In genomic region chr1:23930270-23930669, GRCh38 we compare ENCODE assay signal across 33 cellular contexts. TPM values are rescaled to one million over a fixed set of nuclear protein-coding genes. Genes with fewer than 3 reads are reported as not detected.
DNase-seq lines count a peak whose midpoint lies in the region; ATAC-seq, FAIRE-seq and TF ChIP-seq lines count a peak whose summit lies in the region.
"Had no signal": no experiment of that assay in that cellular context is flagged by ENCODE, and none has a peak within 500 bp of the region (broad histone marks: within the 10 kb centered on the region; RNA-seq: fewer than 3 reads in every experiment).

No MANE protein-coding gene starts in this region.

- peaks cover 24% of the 10 kb centered on the region for H3F3A ChIP-seq in GM23248 (ENCODE audit: insufficient read depth)

- no peak for TF ChIP-seq CTCF in RWPE2 (IDR thresholded peaks at IDR 0.05; ENCODE audit: poor library complexity, severe bottlenecking)
- no peak for TF ChIP-seq CTCF in hepatocyte (IDR thresholded peaks at IDR 0.05; ENCODE audit: poor library complexity)
- TF ChIP-seq CTCF in thyroid gland (IDR thresholded peaks at IDR 0.05), result no peak

- H2AFZ ChIP-seq in GM23248, result peak overlapping the region; percentile 87
- H2AFZ ChIP-seq in hepatocyte, result no peak overlapping the region

- ATAC-seq in RWPE2 (ENCODE audit: low read depth) (no peak), HG03039 (IDR thresholded peaks at IDR 0.05; ENCODE audit: unreplicated experiment) (no peak)
- ATAC-seq: activated naive CD8-positive, alpha-beta T cell treated with anti-CD3 and anti-CD28 coated beads, Interleukin-2, amount 50 U/mL, for 24 hours; activated T-cell treated with anti-CD3 and anti-CD28 coated beads, Interleukin-2, amount 50 U/mL, for 4 hours; T-cell had no signal

- H3K9me3 ChIP-seq in GM23248 (ENCODE audit: low read depth) (no peaks in the 10 kb centered on the region), RWPE2 (ENCODE audit: severe bottlenecking) (no peaks in the 10 kb centered on the region), hepatocyte (ENCODE audit: low read depth) (no peaks in the 10 kb centered on the region), thyroid gland (no peaks in the 10 kb centered on the region), small intestine (ENCODE audit: control insufficient read depth, low read depth) (no peaks in the 10 kb centered on the region)
- H3K9me3 ChIP-seq: Caco-2, right atrium auricular region, spleen, stomach, transverse colon had no signal

- 81 to 83% methylated on average over 5 of the region's 5 CpGs for WGBS in GM23248 (ENCODE audit: low coverage in 1 of 2, low lambda C conversion rate in 2 of 2, missing lambda C conversion rate in 2 of 2), 2 experiments
- 85% methylated on average over 5 of the region's 5 CpGs for WGBS in hepatocyte (ENCODE audit: low lambda C conversion rate, missing lambda C conversion rate)
- WGBS in thyroid gland, 2 donors, result 82 to 86% methylated on average over 5 of the region's 5 CpGs
- WGBS in small intestine, 3 donors, result 78 to 85% (median 85%) methylated on average over 5 of the region's 5 CpGs

- no peaks in the 10 kb centered on the region for H3K79me2 ChIP-seq in GM23248 (ENCODE audit: insufficient read depth)
- no peaks in the 10 kb centered on the region for H3K79me2 ChIP-seq in hepatocyte

- peak; percentile 33 for DNase-seq in GM23248
- no peak for DNase-seq in RWPE2 (ENCODE audit: low spot score)
- DNase-seq in hepatocyte (ENCODE audit: low spot score), result no peak
- DNase-seq in thyroid gland, result no peak
- no peak for DNase-seq in activated CD4-positive, alpha-beta T cell treated with anti-CD3 and anti-CD28 coated beads, Interleukin-2, amount 50 U/mL, for 4 hours
- no peak for DNase-seq in small intestine
- DNase-seq in MV-4-11 (lab: John Stamatoyannopoulos, UW), result no peak
- DNase-seq: activated CD4-positive, alpha-beta T cell treated with anti-CD3 and anti-CD28 coated beads, Interleukin-2, amount 50 U/mL, for 1 hour; activated naive CD4-positive, alpha-beta T cell; activated naive CD8-positive, alpha-beta T cell treated with anti-CD3 and anti-CD28 coated beads, Interleukin-2, amount 50 U/mL, for 24 hours; activated T-cell treated with anti-CD3 and anti-CD28 coated beads, Interleukin-2, amount 50 U/mL, for 4 hours; DMS79; dorsolateral prefrontal cortex; GDM1; H9; Kasumi-1; NCI-H446 treated with DMSO at 0.1 percent for 48 hours; posterior cingulate gyrus; RPMI8226; spleen; stimulated activated CD8-positive, alpha-beta memory T cell treated with anti-CD3 and anti-CD28 coated beads, Interleukin-4, amount 100 ng/mL, for 48 hours; T-cell; transverse colon had no signal

- in situ Hi-C loops in GM23248 (cut with MboI), result no loop called here

- intact Hi-C loops in thyroid gland (cut with DNase I), result no loop called here

- H3K9me2 ChIP-seq in GM23248 (ENCODE audit: insufficient read depth), result no peaks in the 10 kb centered on the region
- H3K9me2 ChIP-seq in hepatocyte (replicated peaks; ENCODE audit: insufficient read depth), result no peaks in the 10 kb centered on the region

- peak overlapping the region; percentile 90 for H3K27ac ChIP-seq in GM23248
- H3K27ac ChIP-seq in RWPE2 (ENCODE audit: poor library complexity, severe bottlenecking), result peak overlapping the region; percentile 56
- peak overlapping the region; percentile 85 for H3K27ac ChIP-seq in hepatocyte
- H3K27ac ChIP-seq in thyroid gland, result peak overlapping the region; percentile 93 to 98 (median 94)
- no peak overlapping the region for H3K27ac ChIP-seq in small intestine (ENCODE audit: low read depth in 1 of 2, low read length in 1 of 2)
- H3K27ac ChIP-seq: C4-2B, right atrium auricular region had no signal

- peak overlapping the region; percentile 73 for H3K9ac ChIP-seq in GM23248

- H3K4me1 ChIP-seq in GM23248 (ENCODE audit: insufficient read depth) (peaks cover 21% of the 10 kb centered on the region), RWPE2 (ENCODE audit: insufficient read depth, poor library complexity, severe bottlenecking) (peaks cover 9% of the 10 kb centered on the region), hepatocyte (ENCODE audit: insufficient read depth) (no peaks in the 10 kb centered on the region), thyroid gland (peaks cover 4 to 34% of the 10 kb centered on the region in 2 donors), small intestine (ENCODE audit: control insufficient read depth in 2 of 2, insufficient read depth in 1 of 2, low read depth in 1 of 2, low read length in 1 of 2) (no peaks in the 10 kb centered on the region)
- H3K4me1 ChIP-seq: right atrium auricular region, transverse colon had no signal

- H4K20me1 ChIP-seq in GM23248 (ENCODE audit: insufficient read depth) (no peaks in the 10 kb centered on the region), hepatocyte (ENCODE audit: insufficient read depth, poor library complexity, severe bottlenecking) (no peaks in the 10 kb centered on the region)

- H3K27me3 ChIP-seq in GM23248 (replicated peaks; ENCODE audit: insufficient read depth), result no peaks in the 10 kb centered on the region
- H3K27me3 ChIP-seq in RWPE2 (ENCODE audit: insufficient read depth, poor library complexity, severe bottlenecking), result no peaks in the 10 kb centered on the region
- no peaks in the 10 kb centered on the region for H3K27me3 ChIP-seq in hepatocyte
- H3K27me3 ChIP-seq in thyroid gland, result no peaks in the 10 kb centered on the region
- H3K27me3 ChIP-seq in small intestine (ENCODE audit: control insufficient read depth in 2 of 2, insufficient read depth in 2 of 2, low read length in 2 of 2), result no peaks in the 10 kb centered on the region
- H3K27me3 ChIP-seq: right atrium auricular region, spleen, stomach, transverse colon had no signal

- no peak for FAIRE-seq in small intestine (lab: Jason Lieb, UNC)
- FAIRE-seq: endometrium, frontal cortex had no signal

- H3K4me2 ChIP-seq in GM23248 (ENCODE audit: unreplicated experiment), result peak overlapping the region; percentile 89
- H3K4me2 ChIP-seq in hepatocyte, result peak overlapping the region; percentile 60

- no peak overlapping the region; the same call in 1 of the 2 replicates for H3K4me3 ChIP-seq in GM23248
- no peak overlapping the region for H3K4me3 ChIP-seq in RWPE2 (ENCODE audit: severe bottlenecking)
- no peak overlapping the region for H3K4me3 ChIP-seq in hepatocyte
- H3K4me3 ChIP-seq in thyroid gland (replicated peaks in 1 of 3), result no peak overlapping the region
- no peak overlapping the region for H3K4me3 ChIP-seq in small intestine (ENCODE audit: low read depth in 1 of 2, low read length in 2 of 2)
- H3K4me3 ChIP-seq: right atrium auricular region, spleen, stomach, transverse colon had no signal

- no peaks in the 10 kb centered on the region for H3K36me3 ChIP-seq in GM23248 (ENCODE audit: low read depth)
- no peaks in the 10 kb centered on the region for H3K36me3 ChIP-seq in RWPE2 (ENCODE audit: low read depth)
- no peaks in the 10 kb centered on the region for H3K36me3 ChIP-seq in hepatocyte (replicated peaks; ENCODE audit: insufficient read depth, low read depth)
- no peaks in the 10 kb centered on the region for H3K36me3 ChIP-seq in thyroid gland
- no peaks in the 10 kb centered on the region for H3K36me3 ChIP-seq in small intestine (ENCODE audit: control insufficient read depth in 2 of 2, insufficient read depth in 2 of 2, low read length in 2 of 2)
- H3K36me3 ChIP-seq: right atrium auricular region, spleen, stomach, transverse colon had no signal

- TF ChIP-seq POLR2A in thyroid gland (IDR thresholded peaks at IDR 0.05), result no peak

RNA-seq across cellular contexts. Expression of gene CNR2, which starts 17.1 kb away (rescaled TPM):
- not detected in 2 replicates for total RNA-seq in GM23248 (2014; rRNA removed; shearing (Covaris generic))
- polyA plus RNA-seq in GM23248 (2016; fragmentation: Nextera tagmentation; extraction: Ambion mirVana) (not detected in 2 replicates), hepatocyte (not detected in 2 replicates), small intestine (under 1 TPM in 1 of 3 donors, not detected in 2; 0.15 TPM)
- total RNA-seq in hepatocyte (not detected in 2 replicates), thyroid gland (under 1 TPM; 0.11 to 0.54 (median 0.31) TPM)
- total RNA-seq: Caco-2, frontal cortex, H9, lung microvascular endothelial cell, neural crest cell, SK-MEL-5 had no signal

RNA-seq across cellular contexts. Expression of gene PNRC2, which starts 29.4 kb away (rescaled TPM):
- 77.3 and 77.9 TPM in 2 replicates for total RNA-seq in GM23248 (2014; rRNA removed; shearing (Covaris generic))
- polyA plus RNA-seq in GM23248 (2016; fragmentation: Nextera tagmentation; extraction: Ambion mirVana), result 67.4 and 71.2 TPM in 2 replicates
- 107 and 122 TPM in 2 replicates for total RNA-seq in hepatocyte
- polyA plus RNA-seq in hepatocyte, result 65.8 and 75.4 TPM in 2 replicates
- 100 to 1,000 TPM; 147 to 211 (median 186) TPM for total RNA-seq in thyroid gland
- polyA plus RNA-seq in small intestine, result 100 to 1,000 TPM; 114 to 131 (median 122) TPM

RNA-seq across cellular contexts. Expression of gene SRSF10, which starts 49.9 kb away (rescaled TPM):
- 81.7 and 99.4 TPM in 2 replicates for total RNA-seq in GM23248 (2014; rRNA removed; shearing (Covaris generic))
- 111 and 121 TPM in 2 replicates for polyA plus RNA-seq in GM23248 (2016; fragmentation: Nextera tagmentation; extraction: Ambion mirVana)
- total RNA-seq in hepatocyte, result 125 and 127 TPM in 2 replicates
- polyA plus RNA-seq in hepatocyte, result 113 and 131 TPM in 2 replicates
- total RNA-seq in thyroid gland, result 100 to 1,000 TPM; 158 to 193 (median 172) TPM
- polyA plus RNA-seq in small intestine, result 10 to 100 TPM; 35.9 to 59.9 (median 52.8) TPM

Comparison
In these comparisons a context has a peak if more than half of its experiments do, and no peak if none do; other contexts are left out.
1. H3K27ac ChIP-seq: peak in GM23248 (single experiment), RWPE2 (single experiment), hepatocyte (single experiment) and thyroid gland (3 of 3); none in small intestine (0 of 2).